22 cellular contexts compared by ENCODE assay signal in the genomic region with DNA sequence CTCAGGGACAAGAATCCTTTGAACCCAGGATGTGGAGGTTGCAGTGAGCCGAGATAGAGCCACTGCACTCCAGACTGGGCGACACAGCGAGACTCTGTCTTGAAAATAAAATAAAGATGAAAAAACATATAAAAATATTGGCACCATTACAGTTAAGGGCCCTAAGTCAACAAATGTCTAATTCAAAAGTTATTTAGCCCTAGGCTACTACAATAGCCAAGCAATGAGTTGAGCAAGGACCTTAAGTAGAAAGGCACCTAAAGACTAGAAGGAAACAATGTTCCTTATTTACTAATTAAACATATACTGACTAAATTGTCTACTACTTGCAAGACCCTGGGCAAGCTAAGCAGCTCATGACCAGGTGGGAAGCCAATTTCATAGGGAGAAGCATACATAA. TPM values are rescaled to one million over a fixed set of nuclear protein-coding genes. Genes with fewer than 3 reads are reported as not detected.
DNase-seq lines count a peak whose midpoint lies in the region; ATAC-seq and TF ChIP-seq lines count a peak whose summit lies in the region.
"Had no signal": no experiment of that assay in that cellular context is flagged by ENCODE, and none has a peak within 500 bp of the region (broad histone marks: within the 10 kb centered on the region; RNA-seq: fewer than 3 reads in every experiment).

No MANE protein-coding gene starts in this region.

- no peak for ATAC-seq in HG03342 (IDR thresholded peaks at IDR 0.05; ENCODE audit: unreplicated experiment)
- no peak for ATAC-seq in HG03025 (IDR thresholded peaks at IDR 0.05; ENCODE audit: low FRiP score, unreplicated experiment)
- ATAC-seq: stimulated activated memory B cell treated with anti-CD40 and anti-IgM and Interleukin-4, amounts not matched to agents 10 μg/mL and 1 μg/mL and 100 μg/mL, for 72 hours had no signal

- H3K36me3 Mint-ChIP-seq in HFFc6 (ENCODE audit: low read depth) (0 out of 2 replicates have a peak, but pooled peaks cover 5% of the 10 kb centered on the region), osteocyte (ENCODE audit: unreplicated experiment) (no peaks in the 10 kb centered on the region)
- H3K36me3 Mint-ChIP-seq: activated naive CD8-positive, alpha-beta T cell; stimulated activated memory B cell treated with anti-CD40 and anti-IgM and Interleukin-4, amounts not matched to agents 10 μg/mL and 1 μg/mL and 100 μg/mL, for 72 hours had no signal

- POLR2A ChIA-PET in RWPE1 (lab: Yijun Ruan, JAX; ENCODE audit: low non-redundant PET): no interaction called here

- CTCF ChIA-PET in RWPE1 (lab: Yijun Ruan, JAX): no interaction called here

- peak overlapping the region in 11 of 59 donors; percentile 3 to 94 (median 79) for H3K4me3 ChIP-seq in dorsolateral prefrontal cortex
- H3K4me3 ChIP-seq: Peyer's patch, prostate gland had no signal

- no peaks in the 10 kb centered on the region for H3K9me3 Mint-ChIP-seq in HFFc6
- H3K9me3 Mint-ChIP-seq in osteocyte (ENCODE audit: unreplicated experiment): no peaks in the 10 kb centered on the region
- H3K9me3 Mint-ChIP-seq: activated CD4-positive, alpha-beta memory T cell treated with anti-CD3 and anti-CD28 coated beads, Interleukin-2, amount 10 ng/mL, durations not matched to agents 7 days and 5 days; stimulated activated memory B cell treated with anti-CD40 and anti-IgM and Interleukin-4, amounts not matched to agents 10 μg/mL and 1 μg/mL and 100 μg/mL, for 72 hours had no signal

- H3K27ac Mint-ChIP-seq in HFFc6: no peak overlapping the region
- peak overlapping the region; percentile 63 for H3K27ac Mint-ChIP-seq in osteocyte (ENCODE audit: unreplicated experiment)
- H3K27ac Mint-ChIP-seq: activated CD4-positive, alpha-beta memory T cell treated with anti-CD3 and anti-CD28 coated beads, Interleukin-2, amount 10 ng/mL, durations not matched to agents 7 days and 5 days; activated naive CD8-positive, alpha-beta T cell; stimulated activated memory B cell treated with anti-CD40 and anti-IgM and Interleukin-4, amounts not matched to agents 10 μg/mL and 1 μg/mL and 100 μg/mL, for 72 hours had no signal

- no peak for TF ChIP-seq CTCF in HFFc6 (IDR thresholded peaks at IDR 0.05)
- TF ChIP-seq CTCF in RWPE1 (conservative IDR thresholded peaks at IDR 0.05; ENCODE audit: low read depth): no peak
- TF ChIP-seq CTCF in osteocyte (IDR thresholded peaks at IDR 0.05): no peak
- no peak for TF ChIP-seq CTCF in dorsolateral prefrontal cortex (IDR thresholded peaks at IDR 0.05 in 54 of 56, conservative IDR thresholded peaks at IDR 0.05 in 2 of 56; ENCODE audit: low read depth in 1 of 56, partially characterized antibody in 56 of 56)

- no peak overlapping the region for H3K4me3 Mint-ChIP-seq in HFFc6
- peak overlapping the region; percentile 92 for H3K4me3 Mint-ChIP-seq in osteocyte (ENCODE audit: unreplicated experiment)
- H3K4me3 Mint-ChIP-seq: activated CD4-positive, alpha-beta memory T cell treated with anti-CD3 and anti-CD28 coated beads, Interleukin-2, amount 10 ng/mL, durations not matched to agents 7 days and 5 days; activated naive CD8-positive, alpha-beta T cell; stimulated activated memory B cell treated with anti-CD40 and anti-IgM and Interleukin-4, amounts not matched to agents 10 μg/mL and 1 μg/mL and 100 μg/mL, for 72 hours had no signal

- intact Hi-C loops in dorsolateral prefrontal cortex (cut with DNase I): no loop called here

- DNase-seq in HFFc6: peak; percentile 61
- peak; percentile 41 for DNase-seq in RWPE1 (ENCODE audit: low spot score)
- peak; percentile 46 for DNase-seq in fibroblast of gingiva (ENCODE audit: low read depth)
- DNase-seq in osteocyte (ENCODE audit: extremely low spot score, unreplicated experiment): no peak
- no peak for DNase-seq in NCI-H1417 treated with DMSO at 0.1 percent for 48 hours (lab: John Stamatoyannopoulos, UW)
- no peak for DNase-seq in dorsolateral prefrontal cortex
- DNase-seq: activated CD4-positive, alpha-beta memory T cell treated with anti-CD3 and anti-CD28 coated beads, Interleukin-2, amount 10 ng/mL, durations not matched to agents 7 days and 5 days; activated T-cell treated with anti-CD3 and anti-CD28 coated beads, Interleukin-2, amount 50 U/mL, for 48 hours; BE2C; KBM-7; NCI-H1105; NCI-H82; Peyer's patch; stimulated activated CD4-positive, alpha-beta T cell treated with anti-CD3 and anti-CD28 coated beads, Interleukin-12 subunit alpha, Interleukin-12 subunit beta, amount 100 ng/mL, for 4 hours had no signal

- H3K4me1 Mint-ChIP-seq in HFFc6 (ENCODE audit: low read depth): peaks cover 38% of the 10 kb centered on the region
- peaks cover 31% of the 10 kb centered on the region for H3K4me1 Mint-ChIP-seq in osteocyte (ENCODE audit: unreplicated experiment)

- peaks cover 0 to 18% (median 0%) of the 10 kb centered on the region in 45 donors for H3K27me3 ChIP-seq in dorsolateral prefrontal cortex
- H3K27me3 ChIP-seq: BE2C, Peyer's patch had no signal

- H3K27ac ChIP-seq in RWPE1 (peak overlapping the region; percentile 49), dorsolateral prefrontal cortex (no peak overlapping the region)
- H3K27ac ChIP-seq: Peyer's patch, prostate gland had no signal

- H3K27me3 Mint-ChIP-seq in HFFc6 (ENCODE audit: insufficient read depth) (peaks cover 7% of the 10 kb centered on the region), osteocyte (ENCODE audit: unreplicated experiment) (no peaks in the 10 kb centered on the region)

RNA-seq across cellular contexts. Expression of a gene that starts 4.1 kb away (rescaled TPM):
- 1 to 10 TPM; 5.4 to 8.9 (median 6.0) TPM for total RNA-seq in HFFc6 (2021; fragmentation: NEBNext Ultra II Directional; extraction: Animal tissue kit (Norgen Biotek cat#: 25700))
- total RNA-seq in osteocyte (33.2 and 33.9 TPM in 2 replicates), dorsolateral prefrontal cortex (10 to 100 TPM; 17.6 to 51.8 (median 34.2) TPM)

RNA-seq across cellular contexts. Expression of a gene that starts 46.6 kb away (rescaled TPM):
- 1 to 10 TPM in 3 of 6 experiments, under 1 TPM in 3; 0.80 to 1.9 (median 1.1) TPM for total RNA-seq in HFFc6 (2021; fragmentation: NEBNext Ultra II Directional; extraction: Animal tissue kit (Norgen Biotek cat#: 25700))
- total RNA-seq in osteocyte: 0.68 and 0.91 TPM in 2 replicates
- 1 to 10 TPM in 113 of 120 experiments, under 1 TPM in 7; 0.32 to 5.8 (median 2.6) TPM for total RNA-seq in dorsolateral prefrontal cortex
- total RNA-seq: activated CD4-positive, alpha-beta memory T cell treated with anti-CD3 and anti-CD28 coated beads, Interleukin-2, amount 10 ng/mL, durations not matched to agents 7 days and 5 days had no signal

RNA-seq across cellular contexts. Expression of a gene that starts 48.0 kb away (rescaled TPM):
- not detected for total RNA-seq in HFFc6 (2021; fragmentation: NEBNext Ultra II Directional; extraction: Animal tissue kit (Norgen Biotek cat#: 25700))
- total RNA-seq in osteocyte (not detected in 2 replicates), dorsolateral prefrontal cortex (not detected)
- total RNA-seq: activated CD4-positive, alpha-beta memory T cell treated with anti-CD3 and anti-CD28 coated beads, Interleukin-2, amount 10 ng/mL, durations not matched to agents 7 days and 5 days; fibroblast of lung; liver; myocyte; Peyer's patch; prostate gland had no signal

Comparison
In these comparisons a context has a peak if more than half of its experiments do, and no peak if none do; other contexts are left out.
1. DNase-seq: peak in HFFc6 (single experiment), RWPE1 (single experiment) and fibroblast of gingiva (single experiment); none in osteocyte (single experiment), NCI-H1417 treated with DMSO at 0.1 percent for 48 hours (single experiment) and dorsolateral prefrontal cortex (0 of 10).